Comparison of ENCODE assay signal across 8 cellular contexts in the genomic region with DNA sequence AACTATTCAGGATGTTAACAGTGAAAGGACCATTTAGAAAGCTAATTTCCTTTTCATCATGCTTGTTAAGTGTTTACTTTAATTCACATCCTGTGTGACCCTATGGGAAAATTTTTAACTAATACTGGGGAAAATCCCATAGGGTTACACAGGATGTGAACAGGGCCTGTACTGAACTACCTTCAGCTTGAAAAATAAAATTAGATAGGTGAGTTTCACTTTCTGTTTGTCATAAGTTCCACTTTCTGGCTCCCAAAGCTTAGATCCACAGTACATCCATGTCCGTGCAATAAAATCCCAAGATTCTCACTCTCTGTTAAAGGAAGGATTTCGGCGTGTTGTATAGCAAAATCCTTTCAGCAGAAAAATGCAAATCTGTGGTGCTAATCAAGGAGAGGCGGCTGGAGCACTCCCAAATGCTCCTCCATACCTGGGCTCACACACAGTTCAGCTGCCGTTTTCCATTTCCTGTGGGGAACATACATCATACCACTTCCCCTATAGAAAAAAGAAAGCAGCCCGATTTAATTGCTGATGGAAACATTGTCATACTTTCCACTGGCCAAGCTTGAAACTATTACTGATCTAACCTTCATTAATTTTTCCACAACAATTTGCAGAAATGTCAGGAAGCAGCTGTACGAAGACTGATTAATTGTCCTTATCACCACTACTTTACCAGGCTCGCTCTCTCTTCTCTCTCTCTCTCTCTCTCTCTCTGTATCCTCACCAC.
A peak's percentile ranks its signal among the peaks of the same experiment; 100 is the strongest.
DNase-seq lines count a peak whose midpoint lies in the region; ATAC-seq and TF ChIP-seq lines count a peak whose summit lies in the region.

No MANE protein-coding gene starts in this region.

- peak overlapping the region; percentile 68 for H3K9ac ChIP-seq in MM.1S (ENCODE audit: low read length)

- H3K4me1 ChIP-seq in MM.1S (ENCODE audit: low read length) = peaks cover 9% of the 10 kb centered on the region; the same call in 1 of the 2 replicates
- H3K4me1 ChIP-seq in heart right ventricle = peaks cover 11 to 73% (median 56%) of the 10 kb centered on the region in 9 donors

- H3K36me3 ChIP-seq in MM.1S (replicated peaks; ENCODE audit: insufficient read depth, low read length) = no peaks in the 10 kb centered on the region
- no peaks in the 10 kb centered on the region for H3K36me3 ChIP-seq in heart right ventricle

- ATAC-seq in GM21825 (IDR thresholded peaks at IDR 0.05; ENCODE audit: unreplicated experiment) (peak; percentile 76), heart right ventricle (peak; percentile 19 to 76 (median 54))

- H2AFZ ChIP-seq in MM.1S (ENCODE audit: low read length) = no peak overlapping the region

- peak overlapping the region; percentile 80 for H3K27ac ChIP-seq in MM.1S (ENCODE audit: low read length)
- H3K27ac ChIP-seq in heart right ventricle = peak overlapping the region; percentile 7 to 87 (median 72)

- H3K27me3 ChIP-seq in MM.1S (replicated peaks; ENCODE audit: insufficient read depth, low read length) (no peaks in the 10 kb centered on the region), heart right ventricle (no peaks in the 10 kb centered on the region)

- H3K4me3 ChIP-seq in GM12865 (ENCODE audit: low read depth, low read length) = peak overlapping the region; percentile 30
- peak overlapping the region; percentile 67 for H3K4me3 ChIP-seq in MM.1S (ENCODE audit: low read length)
- peak overlapping the region in 9 of 10 donors; percentile 9 to 55 (median 40) for H3K4me3 ChIP-seq in heart right ventricle

- no peaks in the 10 kb centered on the region for H3K9me2 ChIP-seq in MM.1S (replicated peaks; ENCODE audit: insufficient read depth, low read length)

- H3K9me3 ChIP-seq in MM.1S (replicated peaks; ENCODE audit: insufficient read depth, low read length) (no peaks in the 10 kb centered on the region), heart right ventricle (no peaks in the 10 kb centered on the region)

- WGBS in heart right ventricle, 2 donors = 21 to 31% methylated on average over 8 of the region's 8 CpGs

- 0 out of 2 replicates have a peak, but pooled peaks cover 8% of the 10 kb centered on the region for H3F3A ChIP-seq in MM.1S (ENCODE audit: insufficient read depth, low read length)

- peak; percentile 89 for DNase-seq in GM12865 (ENCODE audit: low read depth)
- DNase-seq in MM.1S = peak; percentile 61
- peak; percentile 38 for DNase-seq in activated T-cell treated with anti-CD3 and anti-CD28 coated beads for 4 hours
- DNase-seq in heart right ventricle = no peak
- peak; percentile 34 to 41 (median 35) for DNase-seq in stimulated activated CD4-positive, alpha-beta T cell treated with anti-CD3 and anti-CD28 coated beads, Interleukin-12 subunit alpha, Interleukin-12 subunit beta, amount 100 ng/mL, for 48 hours (ENCODE audit: low read depth in 2 of 3, low spot score in 1 of 3)
- no peak for DNase-seq in T-helper 9 cell
- DNase-seq in cerebellar cortex (ENCODE audit: low spot score) = no peak

- intact Hi-C loops in heart right ventricle (cut with DNase I) = loop anchor here in 3 of 10 donors (5.0 to 10.0 kb wide), 2 partner anchors 65 to 128 kb away; a partner anchor contains a TSS

- H3K79me2 ChIP-seq in MM.1S (ENCODE audit: low read length) = peaks cover 5% of the 10 kb centered on the region

- no peak for TF ChIP-seq CTCF in GM12865 (IDR thresholded peaks at IDR 0.05; ENCODE audit: insufficient read depth, low read depth, low read length, missing control alignments)
- TF ChIP-seq CTCF in MM.1S (IDR thresholded peaks at IDR 0.05; ENCODE audit: low read length) = no peak
- TF ChIP-seq CTCF in heart right ventricle (IDR thresholded peaks at IDR 0.05) = no peak

- H4K20me1 ChIP-seq in MM.1S (ENCODE audit: insufficient read depth, low read length) = no peaks in the 10 kb centered on the region

- H3K4me2 ChIP-seq in MM.1S (ENCODE audit: low read depth, low read length) = peak overlapping the region; percentile 68

Comparison
In these comparisons a context has a peak if more than half of its experiments do, and no peak if none do; other contexts are left out.
1. DNase-seq: peak in GM12865 (single experiment), MM.1S (single experiment), activated T-cell treated with anti-CD3 and anti-CD28 coated beads for 4 hours (single experiment) and stimulated activated CD4-positive, alpha-beta T cell treated with anti-CD3 and anti-CD28 coated beads, Interleukin-12 subunit alpha, Interleukin-12 subunit beta, amount 100 ng/mL, for 48 hours (3 of 3); none in heart right ventricle (0 of 2), T-helper 9 cell (single experiment) and cerebellar cortex (single experiment).
2. Peak in every context shown above with its lines, with median percentiles within 50 percentile points of each other: H3K4me3 ChIP-seq.